Comparison of ENCODE assay signal across 14 cellular contexts in genomic region chrX:118637997-118638396, GRCh38.
DNase-seq lines count a peak whose midpoint lies in the region; ATAC-seq and TF ChIP-seq lines count a peak whose summit lies in the region.
"Had no signal": no experiment of that assay in that cellular context is flagged by ENCODE, and none has a peak within 500 bp of the region (broad histone marks: within the 10 kb centered on the region; RNA-seq: fewer than 3 reads in every experiment).

No MANE protein-coding gene starts in this region.

- CTCF ChIA-PET in BJ (lab: Yijun Ruan, JAX), result no interaction called here

- TF ChIP-seq CTCF in BJ (IDR thresholded peaks at IDR 0.05; ENCODE audit: insufficient read depth, low read depth, low read length), result peak; percentile 25; the same call in 1 of the 2 replicates
- peak; percentile 26 to 47 (median 42) for TF ChIP-seq CTCF in right lobe of liver (IDR thresholded peaks at IDR 0.05)

- POLR2A ChIA-PET in BJ (lab: Charles Lee), result no interaction called here

- no peak overlapping the region for H3K27ac ChIP-seq in right lobe of liver
- H3K27ac ChIP-seq: stomach had no signal

- H3K36me3 ChIP-seq in BJ (ENCODE audit: control insufficient read depth, insufficient read depth, low read length) (peaks cover 2% of the 10 kb centered on the region), right lobe of liver (no peaks in the 10 kb centered on the region)

- no peak for DNase-seq in BJ (ENCODE audit: low read depth)
- peak; percentile 1 for DNase-seq in LoVo (ENCODE audit: low spot score)
- DNase-seq in cerebellar cortex (ENCODE audit: low spot score), result peak; percentile 1
- no peak for DNase-seq in right lobe of liver
- DNase-seq: activated CD4-positive, CD25-positive, alpha-beta regulatory T cell treated with anti-CD3 and anti-CD28 coated beads, Interleukin-2, amount 50 U/mL, for 72 hours; activated naive CD4-positive, alpha-beta T cell treated with anti-CD3 and anti-CD28 coated beads, Interleukin-2, amount 50 U/mL, for 16 hours; Calu3; NCI-H2107; SHP77 treated with DMSO at 0.1 percent for 48 hours; stomach had no signal

- no peak for TF ChIP-seq POLR2A in right lobe of liver (IDR thresholded peaks at IDR 0.05)

- ATAC-seq in right lobe of liver (peak; percentile 58 to 70 (median 64)), GM21529 (IDR thresholded peaks at IDR 0.05; ENCODE audit: unreplicated experiment) (no peak), GM19035 (IDR thresholded peaks at IDR 0.05; ENCODE audit: unreplicated experiment) (no peak), HG02870 (IDR thresholded peaks at IDR 0.05; ENCODE audit: unreplicated experiment) (no peak), HG02981 (IDR thresholded peaks at IDR 0.05; ENCODE audit: unreplicated experiment) (no peak)

- no peak overlapping the region for H3K4me3 ChIP-seq in BJ (ENCODE audit: low read depth, low read length)
- H3K4me3 ChIP-seq in right lobe of liver, result no peak overlapping the region
- H3K4me3 ChIP-seq: stomach had no signal

- 14% methylated on average over 2 of the region's 2 CpGs for WGBS in right lobe of liver (ENCODE audit: insufficient coverage, low coverage, low lambda C conversion rate, missing lambda C conversion rate)

- H3K27me3 ChIP-seq in BJ (ENCODE audit: control insufficient read depth, insufficient read depth, low read length) (no peaks in the 10 kb centered on the region), right lobe of liver (no peaks in the 10 kb centered on the region)

- intact Hi-C loops in right lobe of liver (cut with DNase I), result loop anchor here in 1 of 2 donors (10.0 kb wide), 1 partner anchor 407 kb away; no protein-coding TSS in a partner anchor

- no peaks in the 10 kb centered on the region for H3K4me1 ChIP-seq in right lobe of liver
- H3K4me1 ChIP-seq: stomach had no signal

- H3K9me3 ChIP-seq in right lobe of liver, result no peaks in the 10 kb centered on the region
- H3K9me3 ChIP-seq: stomach had no signal

Comparison
In these comparisons a context has a peak if more than half of its experiments do, and no peak if none do; other contexts are left out.
1. DNase-seq: peak in LoVo (single experiment) and cerebellar cortex (single experiment); none in BJ (single experiment) and right lobe of liver (0 of 3).
2. ATAC-seq: peak in right lobe of liver (4 of 4); none in GM21529 (single experiment), GM19035 (single experiment), HG02870 (single experiment) and HG02981 (single experiment).